ENCODE assay signal across 16 cellular contexts in genomic region chr2:237264480-237265219, GRCh38.
DNase-seq lines count a peak whose midpoint lies in the region; ATAC-seq, FAIRE-seq and TF ChIP-seq lines count a peak whose summit lies in the region.
"Had no signal": no experiment of that assay in that cellular context is flagged by ENCODE, and none has a peak within 500 bp of the region (broad histone marks: within the 10 kb centered on the region; RNA-seq: fewer than 3 reads in every experiment).

No MANE protein-coding gene starts in this region.

- H3K27ac ChIP-seq in A549 (peak overlapping the region; percentile 4 to 62; a peak in 4 of 6 replicates), astrocyte (ENCODE audit: low read depth, low read length) (peak overlapping the region; percentile 93), left lung (peak overlapping the region in 1 of 2 donors; percentile 21), PC-9 (no peak overlapping the region)
- H3K27ac ChIP-seq: KMS-11, right lobe of liver had no signal

- H3K36me3 ChIP-seq in astrocyte (ENCODE audit: insufficient read depth, low read length) (no peaks in the 10 kb centered on the region), left lung (no peaks in the 10 kb centered on the region), PC-9 (ENCODE audit: low read depth) (no peaks in the 10 kb centered on the region)
- H3K36me3 ChIP-seq: right lobe of liver had no signal

- no peaks in the 10 kb centered on the region for H3K36me3 Mint-ChIP-seq in astrocyte (ENCODE audit: low read depth, unreplicated experiment)
- H3K36me3 Mint-ChIP-seq: activated naive CD8-positive, alpha-beta T cell; stimulated activated effector memory CD8-positive, alpha-beta T cell treated with anti-CD3 and anti-CD28 coated beads, Interleukin-12 subunit alpha, Interleukin-12 subunit beta, amount 100 ng/mL, for 72 hours had no signal

- H4K20me1 ChIP-seq in astrocyte (ENCODE audit: insufficient read depth, low read length) (no peaks in the 10 kb centered on the region), PC-9 (ENCODE audit: insufficient read depth) (no peaks in the 10 kb centered on the region)

- H3K9me2 ChIP-seq in PC-9 (ENCODE audit: insufficient read depth): no peaks in the 10 kb centered on the region

- peaks cover 19% of the 10 kb centered on the region for H3K4me1 Mint-ChIP-seq in astrocyte (ENCODE audit: low read depth, unreplicated experiment)
- H3K4me1 Mint-ChIP-seq: stimulated activated effector memory CD8-positive, alpha-beta T cell treated with anti-CD3 and anti-CD28 coated beads, Interleukin-12 subunit alpha, Interleukin-12 subunit beta, amount 100 ng/mL, for 72 hours had no signal

- H3K79me2 ChIP-seq in astrocyte (ENCODE audit: insufficient read depth, low read length) (no peaks in the 10 kb centered on the region), PC-9 (ENCODE audit: low read depth) (no peaks in the 10 kb centered on the region)

- CTCF ChIA-PET in A549 (lab: Yijun Ruan, JAX): interaction anchor here (1.0 to 1.2 kb wide), 2 partner anchors 30 to 146 kb away, joined by 3 to 7 read pairs; no protein-coding TSS in a partner anchor
- CTCF ChIA-PET in PC-9 (lab: Charles Lee): interaction anchor here (0.6 kb wide), 1 partner anchor 39 kb away, joined by 4 read pairs; no protein-coding TSS in a partner anchor

- no peaks in the 10 kb centered on the region for H3K9me3 Mint-ChIP-seq in astrocyte (ENCODE audit: unreplicated experiment)
- H3K9me3 Mint-ChIP-seq: activated T-cell treated with anti-CD3 and anti-CD28 coated beads, Interleukin-2, amount 50 U/mL, for 4 hours; stimulated activated effector memory CD8-positive, alpha-beta T cell treated with anti-CD3 and anti-CD28 coated beads, Interleukin-12 subunit alpha, Interleukin-12 subunit beta, amount 100 ng/mL, for 72 hours had no signal

- peak overlapping the region; percentile 48 for H3K27ac Mint-ChIP-seq in astrocyte (ENCODE audit: unreplicated experiment)
- H3K27ac Mint-ChIP-seq: activated naive CD8-positive, alpha-beta T cell; stimulated activated effector memory CD8-positive, alpha-beta T cell treated with anti-CD3 and anti-CD28 coated beads, Interleukin-12 subunit alpha, Interleukin-12 subunit beta, amount 100 ng/mL, for 72 hours had no signal

- no peaks in the 10 kb centered on the region for H3K27me3 Mint-ChIP-seq in astrocyte (ENCODE audit: low read depth, unreplicated experiment)

- H3K4me1 ChIP-seq in A549 (peaks cover 25% of the 10 kb centered on the region), astrocyte (ENCODE audit: insufficient read depth, low read length) (peaks cover 17% of the 10 kb centered on the region), left lung (peaks cover 6 to 18% of the 10 kb centered on the region in 2 donors), PC-9 (replicated peaks; ENCODE audit: insufficient read depth) (peaks cover 13% of the 10 kb centered on the region; the same call in 1 of the 2 replicates)
- H3K4me1 ChIP-seq: right lobe of liver had no signal

- WGBS in A549 (ENCODE audit: missing lambda C conversion rate): 71% methylated on average over 18 of the region's 18 CpGs

- no TSS peak for BruUV-seq in PC-9 (replicated peaks; lab: Mats Ljungman, UMichigan)

- H3F3A ChIP-seq in PC-9 (ENCODE audit: insufficient read depth, low read depth): peaks cover 14% of the 10 kb centered on the region

- H2AFZ ChIP-seq in astrocyte (ENCODE audit: low read depth, low read length) (peak overlapping the region; percentile 8), PC-9 (no peak overlapping the region)

- ATAC-seq in A549: peak in 1 of 2 experiments; percentile 61; a peak in 2 of 6 replicates
- peak; percentile 56 for ATAC-seq in left lung
- no peak for ATAC-seq in HG03159 (IDR thresholded peaks at IDR 0.05; ENCODE audit: unreplicated experiment)
- ATAC-seq: activated T-cell treated with anti-CD3 and anti-CD28 coated beads, Interleukin-2, amount 50 U/mL, for 4 hours; right lobe of liver; stimulated activated effector memory CD8-positive, alpha-beta T cell treated with anti-CD3 and anti-CD28 coated beads, Interleukin-12 subunit alpha, Interleukin-12 subunit beta, amount 100 ng/mL, for 72 hours had no signal

- DNase-seq in A549 (ENCODE audit: low read depth in 1 of 2, low spot score in 1 of 2) (no peak), H54 (ENCODE audit: insufficient read length, low spot score) (peak; percentile 70), astrocyte (ENCODE audit: low read depth) (peak; percentile 98), left lung (peak in 1 of 2 donors; percentile 53), NCI-H1105 treated with DMSO at 0.1 percent for 48 hours (lab: John Stamatoyannopoulos, UW) (no peak), PC-9 (no peak), ureter (ENCODE audit: low spot score) (no peak)
- DNase-seq: ACHN; activated CD4-positive, alpha-beta T cell treated with anti-CD3 and anti-CD28 coated beads, Interleukin-2, amount 50 U/mL, for 1 hour; activated T-cell treated with anti-CD3 and anti-CD28 coated beads, Interleukin-2, amount 50 U/mL, for 4 hours; NCI-H1417; right lobe of liver had no signal

- H3K27me3 ChIP-seq in astrocyte (ENCODE audit: insufficient read depth, low read length) (no peaks in the 10 kb centered on the region), left lung (no peaks in the 10 kb centered on the region), PC-9 (ENCODE audit: insufficient read depth, low read depth) (no peaks in the 10 kb centered on the region)
- H3K27me3 ChIP-seq: right lobe of liver had no signal

- no peak for TF ChIP-seq RAD21 in A549 (conservative IDR thresholded peaks at IDR 0.05 in 1 of 2, IDR thresholded peaks at IDR 0.05 in 1 of 2)

- POLR2A ChIA-PET in A549 (lab: Yijun Ruan, JAX): no interaction called here
- POLR2A ChIA-PET in PC-9 (lab: Charles Lee; ENCODE audit: unreplicated experiment): interaction anchor here (0.7 kb wide), 1 partner anchor 58 kb away, joined by 3 read pairs; no protein-coding TSS in a partner anchor

- H3K4me2 ChIP-seq in A549: peak overlapping the region; percentile 45
- H3K4me2 ChIP-seq in astrocyte (ENCODE audit: low read length): peak overlapping the region; percentile 64
- no peak overlapping the region for H3K4me2 ChIP-seq in PC-9
- H3K4me2 ChIP-seq: KMS-11 had no signal

- no peak for TF ChIP-seq EP300 in A549 (IDR thresholded peaks at IDR 0.05)

- H3K4me3 Mint-ChIP-seq in astrocyte (ENCODE audit: unreplicated experiment): no peak overlapping the region
- H3K4me3 Mint-ChIP-seq: activated naive CD8-positive, alpha-beta T cell; activated T-cell treated with anti-CD3 and anti-CD28 coated beads, Interleukin-2, amount 50 U/mL, for 4 hours; stimulated activated effector memory CD8-positive, alpha-beta T cell treated with anti-CD3 and anti-CD28 coated beads, Interleukin-12 subunit alpha, Interleukin-12 subunit beta, amount 100 ng/mL, for 72 hours had no signal

- no peak for TF ChIP-seq CTCF in A549 (IDR thresholded peaks at IDR 0.05)
- TF ChIP-seq CTCF in astrocyte (IDR thresholded peaks at IDR 0.05; ENCODE audit: insufficient read depth, low read depth, low read length): no peak
- no peak for TF ChIP-seq CTCF in left lung (IDR thresholded peaks at IDR 0.05)
- no peak for TF ChIP-seq CTCF in PC-9 (conservative IDR thresholded peaks at IDR 0.05)

- no peaks in the 10 kb centered on the region for H3K9me3 ChIP-seq in A549
- H3K9me3 ChIP-seq in astrocyte (ENCODE audit: insufficient read depth, low read depth, low read length): no peaks in the 10 kb centered on the region
- H3K9me3 ChIP-seq in left lung: no peaks in the 10 kb centered on the region
- H3K9me3 ChIP-seq in PC-9 (ENCODE audit: insufficient read depth, low read depth): no peaks in the 10 kb centered on the region; the same call in 1 of the 2 replicates
- H3K9me3 ChIP-seq: right lobe of liver had no signal

- H3K9ac ChIP-seq in astrocyte (ENCODE audit: low read length): peak overlapping the region; percentile 79
- H3K9ac ChIP-seq: KMS-11 had no signal

- no peak for TF ChIP-seq POLR2A in A549 (IDR thresholded peaks at IDR 0.05; ENCODE audit: low read length)
- no peak for TF ChIP-seq POLR2A in H54 (IDR thresholded peaks at IDR 0.05; ENCODE audit: low read depth, low read length)

- intact Hi-C loops in left lung (cut with DNase I) (no loop called here), PC-9 (cut with micrococcal nuclease; ENCODE audit: unreplicated experiment) (no loop called here)

- no peak overlapping the region for H3K4me3 ChIP-seq in A549
- no peak overlapping the region for H3K4me3 ChIP-seq in astrocyte (ENCODE audit: insufficient read depth, low read depth, low read length)
- H3K4me3 ChIP-seq in left lung: no peak overlapping the region
- H3K4me3 ChIP-seq in PC-9: no peak overlapping the region
- H3K4me3 ChIP-seq: right lobe of liver had no signal

- FAIRE-seq in A549 (lab: Jason Lieb, UNC): no peak
- peak; percentile 87 for FAIRE-seq in H54 (lab: Jason Lieb, UNC)
- FAIRE-seq in astrocyte (lab: Jason Lieb, UNC): peak; percentile 78

TF ChIP-seq in A549, 52 proteins besides CTCF, POLR2A, EP300 and RAD21 (continues in another document):
- no peak for TF ChIP-seq EHMT2 (IDR thresholded peaks at IDR 0.05; ENCODE audit: low read depth)
- TF ChIP-seq CBX8 (IDR thresholded peaks at IDR 0.05): no peak
- no peak for TF ChIP-seq HOXB5 (CRISPR knock-in tag; IDR thresholded peaks at IDR 0.05)
- no peak for TF ChIP-seq JUN (IDR thresholded peaks at IDR 0.05)
- no peak for TF ChIP-seq RFX5 (IDR thresholded peaks at IDR 0.05)
- TF ChIP-seq HEYL (CRISPR knock-in tag; IDR thresholded peaks at IDR 0.05): no peak
- no peak for TF ChIP-seq USF2 (IDR thresholded peaks at IDR 0.05)
- TF ChIP-seq ELK1 (IDR thresholded peaks at IDR 0.05; ENCODE audit: low read depth, low read length): no peak

Comparison
In these comparisons a context has a peak if more than half of its experiments do, and no peak if none do; other contexts are left out.
1. DNase-seq: peak in H54 (single experiment) and astrocyte (single experiment); none in A549 (0 of 2), NCI-H1105 treated with DMSO at 0.1 percent for 48 hours (single experiment), PC-9 (0 of 2) and ureter (single experiment).